ENCODE assay signal across 10 cellular contexts in genomic region chr3:184377882-184378445, GRCh38. TPM values are rescaled to one million over a fixed set of nuclear protein-coding genes. Genes with fewer than 3 reads are reported as not detected.
DNase-seq lines count a peak whose midpoint lies in the region; ATAC-seq and TF ChIP-seq lines count a peak whose summit lies in the region.
"Had no signal": no experiment of that assay in that cellular context is flagged by ENCODE, and none has a peak within 500 bp of the region (broad histone marks: within the 10 kb centered on the region; RNA-seq: fewer than 3 reads in every experiment).

TSS of gene THPO (minus strand) at chr3:184378207. CDS start at chr3:184376259, 1,948 bp downstream.

- H3K36me3 ChIP-seq in gastrocnemius medialis: no peaks in the 10 kb centered on the region

- no peak for TF ChIP-seq POLR2A in gastrocnemius medialis (IDR thresholded peaks at IDR 0.05)

- peaks cover 4 to 15% (median 5%) of the 10 kb centered on the region in 3 donors for H3K27me3 ChIP-seq in gastrocnemius medialis

- in situ Hi-C loops in gastrocnemius medialis (cut with MboI; ENCODE audit: low sequenced_read_pairs in 4 of 4): loop anchor here in 3 of 4 donors (10.0 kb wide), 2 partner anchors 137 to 167 kb away; no protein-coding TSS in a partner anchor

- no peak for TF ChIP-seq CTCF in gastrocnemius medialis (IDR thresholded peaks at IDR 0.05 in 4 of 5, conservative IDR thresholded peaks at IDR 0.05 in 1 of 5)

- DNase-seq in HT-29 (ENCODE audit: low spot score) (peak; percentile 43), SK-N-DZ (ENCODE audit: low spot score) (peak; percentile 86), iPS-NIHi7 (ENCODE audit: extremely low spot score) (peak; percentile 49), gastrocnemius medialis (peak in 1 of 2 donors; percentile 43), nucleus accumbens (lab: John Stamatoyannopoulos, UW) (no peak)
- DNase-seq in activated CD4-positive, alpha-beta T cell treated with anti-CD3 and anti-CD28 coated beads, Interleukin-2, amount 50 U/mL, for 48 hours: no peak
- DNase-seq: SK-N-SH had no signal

- intact Hi-C loops in gastrocnemius medialis (cut with DNase I; ENCODE audit: low total_unique reads): no loop called here

- ATAC-seq in gastrocnemius medialis: peak; percentile 18 to 32
- no peak for ATAC-seq in HG03108 (IDR thresholded peaks at IDR 0.05; ENCODE audit: unreplicated experiment)
- ATAC-seq in HG02981 (IDR thresholded peaks at IDR 0.05; ENCODE audit: unreplicated experiment): no peak

- peaks cover 19 to 23% of the 10 kb centered on the region in 2 donors for H3K4me1 ChIP-seq in gastrocnemius medialis

- H3K27ac ChIP-seq in gastrocnemius medialis: peak within 1 kb of the TSS; percentile 78 to 85 (median 83)

- peak within 1 kb of the TSS in 3 of 4 donors; percentile 20 to 47 (median 32) for H3K4me3 ChIP-seq in gastrocnemius medialis

- no peaks in the 10 kb centered on the region for H3K9me3 ChIP-seq in gastrocnemius medialis
- H3K9me3 ChIP-seq: SK-N-SH had no signal

RNA-seq across cellular contexts. Expression of gene THPO, which starts in this region (rescaled TPM):
- total RNA-seq in HT-29 (2014; rRNA removed; shearing (Covaris generic)): 0.50 and 0.56 TPM in 2 replicates
- polyA plus RNA-seq in SK-N-DZ (2014; cell fraction: cytosol; rRNA removed): 2.1 and 3.2 TPM in 2 replicates
- polyA plus RNA-seq in SK-N-DZ (2014; cell fraction: nucleus; rRNA removed): 1.5 and 5.1 TPM in 2 replicates
- total RNA-seq in gastrocnemius medialis: 1 to 10 TPM in 1 of 4 donors, under 1 TPM in 2, not detected in 1; 0.36 to 2.5 (median 0.69) TPM
- total RNA-seq: LHCN-M2 had no signal

Comparison
In these comparisons a context has a peak if more than half of its experiments do, and no peak if none do; other contexts are left out.
1. Peak in DNase-seq in HT-29; RNA of the gene not detected or under 1 TPM.
2. DNase-seq: peak in SK-N-DZ (single experiment) and iPS-NIHi7 (single experiment); none in activated CD4-positive, alpha-beta T cell treated with anti-CD3 and anti-CD28 coated beads, Interleukin-2, amount 50 U/mL, for 48 hours (0 of 2) and nucleus accumbens (0 of 56).
3. ATAC-seq: peak in gastrocnemius medialis (2 of 2); none in HG03108 (single experiment) and HG02981 (single experiment).